Comparison of ENCODE assay signal across 26 cellular contexts in genomic region chr5:147752033-147752432, GRCh38. TPM values are rescaled to one million over a fixed set of nuclear protein-coding genes. Genes with fewer than 3 reads are reported as not detected.
A peak's percentile ranks its signal among the peaks of the same experiment; 100 is the strongest.
DNase-seq lines count a peak whose midpoint lies in the region; ATAC-seq and TF ChIP-seq lines count a peak whose summit lies in the region.
"Had no signal": no experiment of that assay in that cellular context is flagged by ENCODE, and none has a peak within 500 bp of the region (broad histone marks: within the 10 kb centered on the region; RNA-seq: fewer than 3 reads in every experiment).

No MANE protein-coding gene starts in this region.

- no peaks in the 10 kb centered on the region for H3K9me2 ChIP-seq in GM23338 (ENCODE audit: insufficient read depth)

- no peak overlapping the region for H3K9ac ChIP-seq in neuronal stem cell (ENCODE audit: low read depth, low read length, poor library complexity)

- H3K4me3 Mint-ChIP-seq in GM23338 = no peak overlapping the region; the same call in 2 of the 3 replicates
- H3K4me3 Mint-ChIP-seq: activated T-cell treated with anti-CD3 and anti-CD28 coated beads, Interleukin-2, amount 50 U/mL, for 4 hours; stimulated activated naive CD8-positive, alpha-beta T cell treated with anti-CD3 and anti-CD28 coated beads, Interleukin-15, amount 100 ng/mL, for 72 hours; T-cell had no signal

- H3K27me3 ChIP-seq in GM23338 (ENCODE audit: insufficient read depth) (no peaks in the 10 kb centered on the region), neuronal stem cell (ENCODE audit: control insufficient read depth in 3 of 3, insufficient read depth in 3 of 3, low read depth in 1 of 3, low read length in 3 of 3) (no peaks in the 10 kb centered on the region), HAP-1 (ENCODE audit: low read depth) (no peaks in the 10 kb centered on the region)
- H3K27me3 ChIP-seq: cardiac muscle cell, heart right ventricle, neutrophil, upper lobe of left lung had no signal

- H2BK12ac ChIP-seq in neuronal stem cell (ENCODE audit: low read length) = no peak overlapping the region

- H4K20me1 ChIP-seq in GM23338 (replicated peaks; ENCODE audit: insufficient read depth) = peaks cover 3% of the 10 kb centered on the region; the same call in 1 of the 2 replicates

- H2AK5ac ChIP-seq in neuronal stem cell (ENCODE audit: low read depth, low read length) = no peak overlapping the region

- H3K4me1 ChIP-seq in GM23338 (ENCODE audit: insufficient read depth) = peaks cover 63% of the 10 kb centered on the region
- peaks cover 9 to 17% of the 10 kb centered on the region in 2 donors for H3K4me1 ChIP-seq in neuronal stem cell (ENCODE audit: control insufficient read depth in 2 of 2, insufficient read depth in 1 of 2, low read depth in 1 of 2, low read length in 2 of 2)
- no peaks in the 10 kb centered on the region for H3K4me1 ChIP-seq in HAP-1
- H3K4me1 ChIP-seq: heart right ventricle, upper lobe of left lung had no signal

- H2BK15ac ChIP-seq in neuronal stem cell (ENCODE audit: low read length) = no peak overlapping the region

- H3K27me3 Mint-ChIP-seq in GM23338 (ENCODE audit: insufficient read depth, low read depth, poor library complexity) = peaks cover 2% of the 10 kb centered on the region
- H3K27me3 Mint-ChIP-seq: stimulated activated naive CD8-positive, alpha-beta T cell treated with anti-CD3 and anti-CD28 coated beads, Interleukin-15, amount 100 ng/mL, for 72 hours; T-cell had no signal

- no peaks in the 10 kb centered on the region for H3K79me1 ChIP-seq in neuronal stem cell (ENCODE audit: low read depth, low read length)

- no peaks in the 10 kb centered on the region for H3F3A ChIP-seq in GM23338 (replicated peaks; ENCODE audit: low read depth)

- H3K4me3 ChIP-seq in GM23338 = no peak overlapping the region
- no peak overlapping the region for H3K4me3 ChIP-seq in neuronal stem cell (ENCODE audit: low read length in 2 of 2)
- no peak overlapping the region for H3K4me3 ChIP-seq in HAP-1
- H3K4me3 ChIP-seq: cardiac muscle cell, heart right ventricle, mucosa of descending colon, upper lobe of left lung had no signal

- H3K36me3 ChIP-seq in GM23338 (ENCODE audit: insufficient read depth) (no peaks in the 10 kb centered on the region), neuronal stem cell (replicated peaks in 1 of 2; ENCODE audit: control insufficient read depth in 2 of 2, insufficient read depth in 2 of 2, low read length in 2 of 2) (no peaks in the 10 kb centered on the region), HAP-1 (replicated peaks) (no peaks in the 10 kb centered on the region)
- H3K36me3 ChIP-seq: cardiac muscle cell, heart right ventricle, neutrophil, upper lobe of left lung had no signal

- no peak overlapping the region for H3K27ac Mint-ChIP-seq in GM23338
- H3K27ac Mint-ChIP-seq: T-cell had no signal

- no peak overlapping the region for H3K14ac ChIP-seq in neuronal stem cell (ENCODE audit: low read length)

- no peak overlapping the region for H4K8ac ChIP-seq in neuronal stem cell (ENCODE audit: low read depth, low read length)

- H2AFZ ChIP-seq in GM23338 = no peak overlapping the region
- no peak overlapping the region for H2AFZ ChIP-seq in neuronal stem cell (ENCODE audit: low read length)

- H3K27ac ChIP-seq in GM23338 (ENCODE audit: low read depth) (no peak overlapping the region), neuronal stem cell (replicated peaks; ENCODE audit: low read length) (peak overlapping the region; percentile 38)
- H3K27ac ChIP-seq: cardiac muscle cell, heart right ventricle, neutrophil, upper lobe of left lung had no signal

- no peaks in the 10 kb centered on the region for H3K36me3 Mint-ChIP-seq in GM23338 (ENCODE audit: low read depth)

- no peak for ATAC-seq in GM23338
- no peak for ATAC-seq in HG02973 (IDR thresholded peaks at IDR 0.05; ENCODE audit: unreplicated experiment)
- no peak for ATAC-seq in esophagus mucosa
- ATAC-seq: activated T-cell treated with anti-CD3 and anti-CD28 coated beads, Interleukin-2, amount 50 U/mL, for 4 hours; heart right ventricle; left ventricle myocardium superior; mucosa of descending colon; stimulated activated naive CD8-positive, alpha-beta T cell treated with anti-CD3 and anti-CD28 coated beads, Interleukin-15, amount 100 ng/mL, for 72 hours; T-cell had no signal

- in situ Hi-C loops in HAP-1 (cut with MboI; ENCODE audit: low sequenced_read_pairs) = no loop called here

- no peak for TF ChIP-seq CTCF in GM23338 (conservative IDR thresholded peaks at IDR 0.05; ENCODE audit: low read depth in 2 of 2)

- peaks cover 53% of the 10 kb centered on the region for H3K4me1 Mint-ChIP-seq in GM23338
- H3K4me1 Mint-ChIP-seq: stimulated activated naive CD8-positive, alpha-beta T cell treated with anti-CD3 and anti-CD28 coated beads, Interleukin-15, amount 100 ng/mL, for 72 hours; T-cell had no signal

- no peak overlapping the region for H4K91ac ChIP-seq in neuronal stem cell (ENCODE audit: low read depth, low read length, poor library complexity)

- H3K9me3 ChIP-seq in neuronal stem cell (replicated peaks in 1 of 2; ENCODE audit: control insufficient read depth in 2 of 2, insufficient read depth in 1 of 2, low read depth in 1 of 2, low read length in 2 of 2) = no peaks in the 10 kb centered on the region
- H3K9me3 ChIP-seq in HAP-1 = no peaks in the 10 kb centered on the region
- H3K9me3 ChIP-seq: heart right ventricle, mucosa of descending colon, neutrophil, upper lobe of left lung had no signal

- H3K4me2 ChIP-seq in GM23338 = peak overlapping the region; percentile 17; the same call in 1 of the 2 replicates
- H3K4me2 ChIP-seq in neuronal stem cell (ENCODE audit: insufficient read depth, low read length, poor library complexity, severe bottlenecking) = no peak overlapping the region

- no peak overlapping the region for H3K23ac ChIP-seq in neuronal stem cell (ENCODE audit: low read depth, low read length, poor library complexity)

- H3K79me2 ChIP-seq in GM23338 (replicated peaks; ENCODE audit: insufficient read depth) = peaks cover 38% of the 10 kb centered on the region

- no peak for DNase-seq in GM23338 (ENCODE audit: low spot score)
- peak; percentile 63 for DNase-seq in NCI-H345 treated with DMSO at 0.1 percent for 48 hours (lab: John Stamatoyannopoulos, UW; ENCODE audit: unreplicated experiment)
- peak; percentile 15 for DNase-seq in fibroblast of peridontal ligament (ENCODE audit: extremely low read depth)
- DNase-seq in neuronal stem cell (ENCODE audit: low spot score) = no peak
- DNase-seq in AG20443 (ENCODE audit: low spot score) = no peak
- no peak for DNase-seq in HAP-1 (ENCODE audit: low spot score in 2 of 2)
- DNase-seq: ACHN; activated naive CD4-positive, alpha-beta T cell treated with Interleukin-2 at 50 U/mL for 16 hours; activated T-cell treated with anti-CD3 and anti-CD28 coated beads, Interleukin-2, amount 50 U/mL, for 4 hours; amniotic stem cell; dermis blood vessel endothelial cell; H7; heart right ventricle; IMR-90; left ventricle myocardium superior; mucosa of descending colon; NCI-H1436; SIG-M5; stimulated activated CD4-positive, alpha-beta T cell treated with anti-CD3 and anti-CD28 coated beads, Interleukin-4, amount 100 ng/mL, for 4 hours; stimulated activated naive CD8-positive, alpha-beta T cell treated with anti-CD3 and anti-CD28 coated beads, Interleukin-15, amount 100 ng/mL, for 72 hours; T-cell; upper lobe of left lung had no signal

- no peak overlapping the region for H2BK120ac ChIP-seq in neuronal stem cell (ENCODE audit: low read depth, low read length)

- no peak overlapping the region for H3K4ac ChIP-seq in neuronal stem cell (ENCODE audit: low read length)

- no CpG with 5 or more reads among the region's 2 CpGs for WGBS in neuronal stem cell (ENCODE audit: extremely low coverage in 2 of 2, insufficient read length in 2 of 2, insufficient replicate concordance in 1 of 2), 2 donors

- no peak overlapping the region for H3K18ac ChIP-seq in neuronal stem cell (ENCODE audit: low read length)

- H2BK5ac ChIP-seq in neuronal stem cell (ENCODE audit: low read length) = no peak overlapping the region

- no peaks in the 10 kb centered on the region for H3K9me3 Mint-ChIP-seq in GM23338
- H3K9me3 Mint-ChIP-seq: activated T-cell treated with anti-CD3 and anti-CD28 coated beads, Interleukin-2, amount 50 U/mL, for 4 hours; stimulated activated naive CD8-positive, alpha-beta T cell treated with anti-CD3 and anti-CD28 coated beads, Interleukin-15, amount 100 ng/mL, for 72 hours; T-cell had no signal

TF ChIP-seq in GM23338, 12 proteins besides CTCF, POLR2A, EP300 and RAD21 (continues in another document):
- TF ChIP-seq NANOG (IDR thresholded peaks at IDR 0.05; ENCODE audit: borderline replicate concordance) = no peak
- TF ChIP-seq POLR2AphosphoS5 (IDR thresholded peaks at IDR 0.05; ENCODE audit: low read depth) = no peak

RNA-seq across cellular contexts. Expression of gene JAKMIP2, which starts 30.5 kb away (rescaled TPM):
- total RNA-seq in GM23338 (2014; rRNA removed; shearing (Covaris generic)) = 16.9 and 27.2 TPM in 2 replicates
- polyA plus RNA-seq in GM23338 (2016; fragmentation: Nextera tagmentation; extraction: Ambion mirVana) = 15.6 and 20.5 TPM in 2 replicates
- 32.6 TPM for polyA plus RNA-seq in neuronal stem cell (2013, experiment 1 of 2)
- polyA plus RNA-seq in neuronal stem cell (2013, experiment 2 of 2) = 33.8 TPM
- 0.12 TPM for total RNA-seq in esophagus mucosa
- total RNA-seq: dermis blood vessel endothelial cell had no signal
- polyA plus RNA-seq: IMR-90 had no signal

Comparison
In these comparisons a context has a peak if more than half of its experiments do, and no peak if none do; other contexts are left out.
1. DNase-seq: peak in NCI-H345 treated with DMSO at 0.1 percent for 48 hours (single experiment) and fibroblast of peridontal ligament (single experiment); none in GM23338 (single experiment), neuronal stem cell (single experiment), AG20443 (single experiment) and HAP-1 (0 of 2).
2. RNA of gene JAKMIP2, which starts 30.5 kb away (total RNA-seq): 16.9 to 27.2 TPM in GM23338; 0.12 TPM in esophagus mucosa (single experiment); every median in the first group is over 10 times any median in the second.